ENCODE assay signal across 1 cellular context in the genomic region with DNA sequence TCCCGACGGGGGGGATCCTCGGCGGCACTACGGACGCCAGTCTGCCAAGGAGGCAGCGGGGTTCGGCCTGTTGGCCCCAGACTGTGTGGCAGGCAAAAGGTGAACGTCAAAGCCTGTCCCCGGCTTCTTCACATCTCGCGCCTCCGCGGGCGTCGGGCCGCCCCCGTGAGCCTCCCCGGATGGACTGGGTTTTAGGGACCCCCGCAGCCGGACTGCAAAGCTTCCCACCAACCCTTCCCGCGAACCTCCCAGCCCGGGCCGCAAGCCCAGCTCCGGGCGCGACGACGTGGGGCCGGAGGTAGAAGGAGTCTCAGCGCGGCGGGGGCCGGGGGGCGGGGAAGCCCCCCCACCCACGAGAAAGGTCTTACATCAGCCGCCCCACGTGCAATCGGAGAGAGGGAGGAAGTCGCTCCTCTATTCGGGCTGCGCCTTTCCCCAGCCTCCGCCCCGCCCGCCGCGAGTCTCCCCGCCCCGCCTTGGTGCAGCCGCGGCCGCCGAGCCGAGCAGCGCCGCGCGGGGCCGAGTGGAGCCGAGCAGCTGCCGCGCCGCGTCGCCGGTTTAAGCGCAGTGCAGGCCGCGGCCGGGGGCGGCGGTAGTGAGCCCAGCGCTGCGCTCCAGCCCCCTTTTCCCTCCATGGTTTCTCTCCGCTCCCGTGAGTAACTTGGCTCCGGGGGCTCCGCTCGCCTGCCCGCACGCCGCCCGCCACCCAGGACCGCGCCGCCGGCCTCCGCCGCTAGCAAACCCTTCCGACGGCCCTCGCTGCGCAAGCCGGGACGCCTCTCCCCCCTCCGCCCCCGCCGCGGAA.
TF ChIP-seq lines count a peak whose summit lies in the region.

A gene (plus strand): TSS at position 623 of the 805 bp plus-strand sequence. CDS start 215 bp downstream, outside the sequence.

TF ChIP-seq in HEK293, 187 proteins besides CTCF, POLR2A, EP300 and RAD21 (continued from another document):
- TF ChIP-seq, protein P1, sequence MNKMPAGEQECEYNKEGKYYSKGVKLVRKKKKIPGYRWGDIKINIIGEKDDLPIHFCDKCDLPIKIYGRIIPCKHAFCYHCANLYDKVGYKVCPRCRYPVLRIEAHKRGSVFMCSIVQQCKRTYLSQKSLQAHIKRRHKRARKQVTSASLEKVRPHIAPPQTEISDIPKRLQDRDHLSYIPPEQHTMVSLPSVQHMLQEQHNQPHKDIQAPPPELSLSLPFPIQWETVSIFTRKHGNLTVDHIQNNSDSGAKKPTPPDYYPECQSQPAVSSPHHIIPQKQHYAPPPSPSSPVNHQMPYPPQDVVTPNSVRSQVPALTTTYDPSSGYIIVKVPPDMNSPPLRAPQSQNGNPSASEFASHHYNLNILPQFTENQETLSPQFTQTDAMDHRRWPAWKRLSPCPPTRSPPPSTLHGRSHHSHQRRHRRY (tag by site-specific recombination; IDR thresholded peaks at IDR 0.05): no peak
- TF ChIP-seq ZXDB (tag by site-specific recombination; IDR thresholded peaks at IDR 0.05) (peak; percentile 59; the same call in 1 of the 2 replicates), ZNF341 (tag by site-specific recombination; IDR thresholded peaks at IDR 0.05; ENCODE audit: low read depth) (peak; percentile 72), ZBTB8A (tag by site-specific recombination; IDR thresholded peaks at IDR 0.05) (peak; percentile 95), ZNF335 (tag by site-specific recombination; conservative IDR thresholded peaks at IDR 0.05) (peak; percentile 81), ZFHX2 (tag by site-specific recombination; conservative IDR thresholded peaks at IDR 0.05) (peak; percentile 84), YY2 (tag by site-specific recombination; IDR thresholded peaks at IDR 0.05) (no peak), EGR2 (tag by site-specific recombination; IDR thresholded peaks at IDR 0.05; ENCODE audit: low read depth) (peak; percentile 67), SP3 (tag by site-specific recombination; IDR thresholded peaks at IDR 0.05) (peak; percentile 52; the same call in 1 of the 2 replicates), ZNF19 (tag by site-specific recombination; IDR thresholded peaks at IDR 0.05; ENCODE audit: low read depth) (no peak)
- TF ChIP-seq, protein P2, sequence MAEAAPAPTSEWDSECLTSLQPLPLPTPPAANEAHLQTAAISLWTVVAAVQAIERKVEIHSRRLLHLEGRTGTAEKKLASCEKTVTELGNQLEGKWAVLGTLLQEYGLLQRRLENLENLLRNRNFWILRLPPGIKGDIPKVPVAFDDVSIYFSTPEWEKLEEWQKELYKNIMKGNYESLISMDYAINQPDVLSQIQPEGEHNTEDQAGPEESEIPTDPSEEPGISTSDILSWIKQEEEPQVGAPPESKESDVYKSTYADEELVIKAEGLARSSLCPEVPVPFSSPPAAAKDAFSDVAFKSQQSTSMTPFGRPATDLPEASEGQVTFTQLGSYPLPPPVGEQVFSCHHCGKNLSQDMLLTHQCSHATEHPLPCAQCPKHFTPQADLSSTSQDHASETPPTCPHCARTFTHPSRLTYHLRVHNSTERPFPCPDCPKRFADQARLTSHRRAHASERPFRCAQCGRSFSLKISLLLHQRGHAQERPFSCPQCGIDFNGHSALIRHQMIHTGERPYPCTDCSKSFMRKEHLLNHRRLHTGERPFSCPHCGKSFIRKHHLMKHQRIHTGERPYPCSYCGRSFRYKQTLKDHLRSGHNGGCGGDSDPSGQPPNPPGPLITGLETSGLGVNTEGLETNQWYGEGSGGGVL (tag by site-specific recombination; IDR thresholded peaks at IDR 0.05): peak; percentile 56
- TF ChIP-seq, protein P3, sequence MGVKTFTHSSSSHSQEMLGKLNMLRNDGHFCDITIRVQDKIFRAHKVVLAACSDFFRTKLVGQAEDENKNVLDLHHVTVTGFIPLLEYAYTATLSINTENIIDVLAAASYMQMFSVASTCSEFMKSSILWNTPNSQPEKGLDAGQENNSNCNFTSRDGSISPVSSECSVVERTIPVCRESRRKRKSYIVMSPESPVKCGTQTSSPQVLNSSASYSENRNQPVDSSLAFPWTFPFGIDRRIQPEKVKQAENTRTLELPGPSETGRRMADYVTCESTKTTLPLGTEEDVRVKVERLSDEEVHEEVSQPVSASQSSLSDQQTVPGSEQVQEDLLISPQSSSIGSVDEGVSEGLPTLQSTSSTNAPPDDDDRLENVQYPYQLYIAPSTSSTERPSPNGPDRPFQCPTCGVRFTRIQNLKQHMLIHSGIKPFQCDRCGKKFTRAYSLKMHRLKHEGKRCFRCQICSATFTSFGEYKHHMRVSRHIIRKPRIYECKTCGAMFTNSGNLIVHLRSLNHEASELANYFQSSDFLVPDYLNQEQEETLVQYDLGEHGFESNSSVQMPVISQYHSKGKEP (tag by site-specific recombination; IDR thresholded peaks at IDR 0.05): 0 out of 2 replicates have a peak, but pooled peaks have one; percentile 23
